In the genomic region with DNA sequence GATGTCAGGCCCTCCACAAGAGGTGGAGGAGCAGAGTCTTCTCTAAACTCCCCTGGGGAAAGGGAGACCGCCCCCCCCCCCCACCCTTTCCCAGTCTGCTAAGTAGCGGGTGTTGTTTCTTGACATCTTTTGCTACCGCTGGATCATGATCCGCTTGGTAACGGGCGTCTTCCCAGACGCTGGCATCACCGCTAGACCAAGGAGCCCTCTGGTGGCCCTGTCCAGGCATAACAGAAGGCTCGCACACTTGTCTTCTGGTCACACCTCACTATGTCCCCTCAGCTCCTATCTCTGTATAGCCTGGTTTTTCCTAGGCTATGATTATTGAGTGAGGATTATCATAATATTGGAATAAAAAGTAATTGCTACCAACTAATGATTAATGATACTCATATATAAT, we compare ENCODE assay signal across 10 cellular contexts. TPM values are rescaled to one million over a fixed set of nuclear protein-coding genes. Genes with fewer than 3 reads are reported as not detected.
DNase-seq lines count a peak whose midpoint lies in the region; ATAC-seq and TF ChIP-seq lines count a peak whose summit lies in the region.
"Not testable (repeated sequence)": the region's sequence is repeated elsewhere in the genome, so short reads cannot be mapped to it uniquely, and the experiment has no call there.
"Had no signal": no experiment of that assay in that cellular context is flagged by ENCODE, and none has a peak within 500 bp of the region (broad histone marks: within the 10 kb centered on the region; RNA-seq: fewer than 3 reads in every experiment).

No MANE protein-coding gene starts in this region.

- not testable (repeated sequence) for H3K4me1 Mint-ChIP-seq in activated CD8-positive, alpha-beta T cell treated with anti-CD3 and anti-CD28 coated beads for 36 hours (ENCODE audit: low read depth); activated naive CD4-positive, alpha-beta T cell treated with anti-CD3 and anti-CD28 coated beads, Interleukin-2, amount 10 ng/mL, durations not matched to agents 7 days and 5 days; neural progenitor cell; stimulated activated naive B cell treated with anti-CD40 and anti-IgM and Interleukin-4, amounts not matched to agents 10 μg/mL and 1 μg/mL and 100 μg/mL, for 72 hours

- H3K27me3 ChIP-seq in neural progenitor cell: not testable (repeated sequence)

- not testable (repeated sequence) for H3K36me3 ChIP-seq in neural progenitor cell

- POLR2A ChIA-PET in activated CD8-positive, alpha-beta T cell treated with anti-CD3 and anti-CD28 coated beads for 36 hours (lab: Charles Lee): not testable (repeated sequence)

- H3K27ac Mint-ChIP-seq in activated CD8-positive, alpha-beta T cell treated with anti-CD3 and anti-CD28 coated beads for 36 hours; activated naive CD4-positive, alpha-beta T cell treated with anti-CD3 and anti-CD28 coated beads, Interleukin-2, amount 10 ng/mL, durations not matched to agents 7 days and 5 days; neural progenitor cell; stimulated activated naive B cell treated with anti-CD40 and anti-IgM and Interleukin-4, amounts not matched to agents 10 μg/mL and 1 μg/mL and 100 μg/mL, for 72 hours: not testable (repeated sequence)

- H3K79me2 ChIP-seq in neural progenitor cell (ENCODE audit: low read depth): not testable (repeated sequence)

- H3K9me3 ChIP-seq in neural progenitor cell (ENCODE audit: low read depth): not testable (repeated sequence)

- H3K4me3 Mint-ChIP-seq in activated CD8-positive, alpha-beta T cell treated with anti-CD3 and anti-CD28 coated beads for 36 hours; activated naive CD4-positive, alpha-beta T cell treated with anti-CD3 and anti-CD28 coated beads, Interleukin-2, amount 10 ng/mL, durations not matched to agents 7 days and 5 days; neural progenitor cell; stimulated activated naive B cell treated with anti-CD40 and anti-IgM and Interleukin-4, amounts not matched to agents 10 μg/mL and 1 μg/mL and 100 μg/mL, for 72 hours: not testable (repeated sequence)

- H3K9ac ChIP-seq in neural progenitor cell: not testable (repeated sequence)

- CTCF ChIA-PET in activated CD8-positive, alpha-beta T cell treated with anti-CD3 and anti-CD28 coated beads for 36 hours (lab: Charles Lee); activated naive CD4-positive, alpha-beta T cell treated with anti-CD3 and anti-CD28 coated beads, Interleukin-2, amount 10 ng/mL, durations not matched to agents 7 days and 5 days (lab: Charles Lee): not testable (repeated sequence)

- peak; percentile 20 for DNase-seq in RKO (ENCODE audit: low spot score)
- peak; percentile 47 for DNase-seq in activated CD8-positive, alpha-beta T cell treated with anti-CD3 and anti-CD28 coated beads for 36 hours
- DNase-seq in activated naive CD4-positive, alpha-beta T cell treated with anti-CD3 and anti-CD28 coated beads, Interleukin-2, amount 10 ng/mL, durations not matched to agents 7 days and 5 days: peak; percentile 22
- DNase-seq in fibroblast of pulmonary artery (ENCODE audit: low read depth): peak; percentile 0
- not testable (repeated sequence) for DNase-seq in neural progenitor cell (ENCODE audit: low spot score)
- DNase-seq in stimulated activated naive B cell treated with anti-CD40 and anti-IgM and Interleukin-4, amounts not matched to agents 10 μg/mL and 1 μg/mL and 100 μg/mL, for 72 hours: peak; percentile 2

- not testable (repeated sequence) for H3K4me1 ChIP-seq in neural progenitor cell

- TF ChIP-seq CTCF in C4-2B (conservative IDR thresholded peaks at IDR 0.05) (peak; percentile 37), LNCAP (IDR thresholded peaks at IDR 0.05) (peak; percentile 32; the same call in 1 of the 2 replicates), neural progenitor cell (IDR thresholded peaks at IDR 0.05) (peak; percentile 12)
- TF ChIP-seq CTCF in activated CD8-positive, alpha-beta T cell treated with anti-CD3 and anti-CD28 coated beads for 36 hours (IDR thresholded peaks at IDR 0.05): peak; percentile 26
- not testable (repeated sequence) for TF ChIP-seq CTCF in fibroblast of pulmonary artery (IDR thresholded peaks at IDR 0.05; ENCODE audit: low read length, missing control alignments)

- not testable (repeated sequence) for H3K4me3 ChIP-seq in fibroblast of pulmonary artery (replicated peaks; ENCODE audit: low read depth, low read length); neural progenitor cell

- not testable (repeated sequence) for H3K36me3 Mint-ChIP-seq in activated CD8-positive, alpha-beta T cell treated with anti-CD3 and anti-CD28 coated beads for 36 hours (ENCODE audit: low read depth); activated naive CD4-positive, alpha-beta T cell treated with anti-CD3 and anti-CD28 coated beads, Interleukin-2, amount 10 ng/mL, durations not matched to agents 7 days and 5 days; neural progenitor cell; stimulated activated naive B cell treated with anti-CD40 and anti-IgM and Interleukin-4, amounts not matched to agents 10 μg/mL and 1 μg/mL and 100 μg/mL, for 72 hours

- not testable (repeated sequence) for H3K4me2 ChIP-seq in neural progenitor cell

- H4K20me1 ChIP-seq in neural progenitor cell (ENCODE audit: low read depth): not testable (repeated sequence)

- intact Hi-C loops in activated CD8-positive, alpha-beta T cell treated with anti-CD3 and anti-CD28 coated beads for 36 hours (cut with micrococcal nuclease): not testable (repeated sequence)

- not testable (repeated sequence) for ATAC-seq in activated CD8-positive, alpha-beta T cell treated with anti-CD3 and anti-CD28 coated beads for 36 hours; stimulated activated naive B cell treated with anti-CD40 and anti-IgM and Interleukin-4, amounts not matched to agents 10 μg/mL and 1 μg/mL and 100 μg/mL, for 72 hours (replicated peaks)

- not testable (repeated sequence) for H3K9me3 Mint-ChIP-seq in activated CD8-positive, alpha-beta T cell treated with anti-CD3 and anti-CD28 coated beads for 36 hours; stimulated activated naive B cell treated with anti-CD40 and anti-IgM and Interleukin-4, amounts not matched to agents 10 μg/mL and 1 μg/mL and 100 μg/mL, for 72 hours
- peaks cover 30% of the 10 kb centered on the region for H3K9me3 Mint-ChIP-seq in activated naive CD4-positive, alpha-beta T cell treated with anti-CD3 and anti-CD28 coated beads, Interleukin-2, amount 10 ng/mL, durations not matched to agents 7 days and 5 days
- H3K9me3 Mint-ChIP-seq in neural progenitor cell: peaks cover 70% of the 10 kb centered on the region

- H3K27ac ChIP-seq in C4-2B, neural progenitor cell: not testable (repeated sequence)

- H2AFZ ChIP-seq in neural progenitor cell (replicated peaks): not testable (repeated sequence)

- not testable (repeated sequence) for H3K27me3 Mint-ChIP-seq in activated CD8-positive, alpha-beta T cell treated with anti-CD3 and anti-CD28 coated beads for 36 hours; activated naive CD4-positive, alpha-beta T cell treated with anti-CD3 and anti-CD28 coated beads, Interleukin-2, amount 10 ng/mL, durations not matched to agents 7 days and 5 days; neural progenitor cell (ENCODE audit: insufficient read depth, low read depth); stimulated activated naive B cell treated with anti-CD40 and anti-IgM and Interleukin-4, amounts not matched to agents 10 μg/mL and 1 μg/mL and 100 μg/mL, for 72 hours

- not testable (repeated sequence) for H3F3A ChIP-seq in neural progenitor cell (ENCODE audit: low read depth)

RNA-seq across cellular contexts. Expression of a gene that starts 44.8 kb away (rescaled TPM):
- total RNA-seq in activated CD8-positive, alpha-beta T cell treated with anti-CD3 and anti-CD28 coated beads for 36 hours: 10 to 100 TPM; 27.4 to 28.6 TPM
- 65.2 and 108 TPM in 2 replicates for total RNA-seq in neural progenitor cell (ENCODE audit: low replicate concordance)
- total RNA-seq: Caco-2, NCI-H460 had no signal
